Comparison of ENCODE assay signal across 8 cellular contexts in the genomic region with DNA sequence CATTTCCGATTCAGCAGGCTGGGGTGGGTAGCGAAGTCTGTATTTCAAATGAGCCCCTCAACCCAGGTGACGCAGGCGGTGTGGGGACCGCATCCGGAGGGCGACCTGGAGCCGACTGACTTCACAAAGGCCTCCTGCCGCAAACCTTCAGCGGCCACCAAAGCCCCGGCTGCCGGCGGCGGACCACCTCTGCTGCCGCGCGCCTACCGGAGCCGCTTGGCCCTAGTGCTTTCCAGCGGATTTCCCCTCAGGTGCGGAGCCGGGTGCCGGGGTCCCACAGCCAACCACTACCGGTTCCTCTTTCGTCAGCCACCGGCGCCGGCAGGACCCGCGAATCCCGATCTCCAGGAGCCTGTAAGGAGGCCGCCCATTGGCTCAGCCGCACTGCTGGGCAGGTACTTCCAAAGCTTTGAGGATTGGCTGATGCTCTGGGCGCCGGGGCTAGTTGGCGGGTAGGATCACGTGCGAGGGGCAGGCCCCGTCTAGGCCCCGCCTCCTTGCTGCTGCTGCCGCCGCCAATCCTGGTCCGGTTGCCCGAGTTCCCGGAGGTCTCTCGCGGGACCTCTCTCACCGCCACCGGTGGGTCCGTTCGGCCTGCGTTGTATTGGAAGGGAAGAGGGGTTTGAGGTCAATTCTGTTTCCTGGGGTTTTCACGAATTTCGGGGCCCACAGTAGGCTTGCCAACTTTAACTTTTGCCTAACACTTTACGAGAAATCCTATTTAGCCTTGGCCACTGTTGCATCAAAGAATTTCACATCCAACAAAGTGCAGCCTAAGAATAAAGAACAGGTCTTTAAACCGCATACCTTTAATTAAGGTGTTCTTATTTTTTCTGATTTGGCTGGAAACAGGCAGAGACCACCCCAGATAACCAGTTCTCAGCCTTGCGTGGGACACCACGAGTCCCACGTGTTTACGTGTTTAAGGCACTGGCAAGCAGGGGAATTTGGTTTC. TPM values are rescaled to one million over a fixed set of nuclear protein-coding genes. Genes with fewer than 3 reads are reported as not detected.
DNase-seq lines count a peak whose midpoint lies in the region; ATAC-seq, FAIRE-seq and TF ChIP-seq lines count a peak whose summit lies in the region.

TSS of gene GSTO2 (plus strand) at position 494 of the 955 bp plus-strand sequence. CDS start 5,732 bp downstream, outside the sequence.

- H3K27ac ChIP-seq in pancreas (peak within 1 kb of the TSS; percentile 49 to 67 (median 62)), thyroid gland (peak within 1 kb of the TSS; percentile 42 to 64 (median 63))

- ATAC-seq in HG02571 (IDR thresholded peaks at IDR 0.05; ENCODE audit: unreplicated experiment) (peak; percentile 99), Right ventricle myocardium superior (ENCODE audit: poor library complexity) (peak; percentile 99), pancreas (peak; percentile 99 to 100 (median 100))

- H3K4me3 ChIP-seq in GM06990 (replicated peaks; ENCODE audit: low read depth, low read length) (peak within 1 kb of the TSS; percentile 87), pancreas (peak within 1 kb of the TSS; percentile 67 to 86 (median 84)), thyroid gland (replicated peaks in 1 of 3) (peak within 1 kb of the TSS; percentile 43 to 85 (median 71))

- intact Hi-C loops in Right ventricle myocardium superior (cut with DNase I), result no loop called here
- intact Hi-C loops in pancreas (cut with DNase I), result no loop called here
- intact Hi-C loops in thyroid gland (cut with DNase I), result no loop called here

- peak in 1 of 2 donors; percentile 88 for TF ChIP-seq POLR2A in thyroid gland (IDR thresholded peaks at IDR 0.05)

- H3K27me3 ChIP-seq in GM06990 (replicated peaks; ENCODE audit: control insufficient read depth, insufficient read depth, low read length) (no peaks in the 10 kb centered on the region), pancreas (no peaks in the 10 kb centered on the region), thyroid gland (no peaks in the 10 kb centered on the region)

- TF ChIP-seq CTCF in GM06990 (IDR thresholded peaks at IDR 0.05; ENCODE audit: insufficient read depth, low read length, poor library complexity, severe bottlenecking) (no peak), pancreas (IDR thresholded peaks at IDR 0.05) (no peak), thyroid gland (IDR thresholded peaks at IDR 0.05) (no peak)

- DNase-seq in GM06990 (ENCODE audit: extremely low read depth, insufficient read length) (peak; percentile 97), NCI-H1092 treated with DMSO at 0.1 percent for 48 hours (lab: John Stamatoyannopoulos, UW) (peak; percentile 97), SKM-1 (lab: John Stamatoyannopoulos, UW; ENCODE audit: unreplicated experiment) (peak; percentile 95), Right ventricle myocardium superior (peak; percentile 100), pancreas (peak; percentile 94 to 99 (median 98)), thyroid gland (peak; percentile 100)
- peak; percentile 96 for DNase-seq in activated naive CD8-positive, alpha-beta T cell treated with anti-CD3 and anti-CD28 coated beads, Interleukin-2, amount 50 U/mL, for 16 hours (ENCODE audit: low read depth, low spot score)

- peak; percentile 96 for FAIRE-seq in pancreas (lab: Jason Lieb, UNC)

- peaks cover 2% of the 10 kb centered on the region for H3K36me3 ChIP-seq in GM06990 (ENCODE audit: control insufficient read depth, insufficient read depth, low read length)
- peaks cover 0 to 17% (median 6%) of the 10 kb centered on the region in 3 donors for H3K36me3 ChIP-seq in pancreas
- peaks cover 13 to 26% of the 10 kb centered on the region in 2 donors for H3K36me3 ChIP-seq in thyroid gland

- H3K9me3 ChIP-seq in pancreas (no peaks in the 10 kb centered on the region), thyroid gland (no peaks in the 10 kb centered on the region)

- 4 to 11% methylated on average over 60 of the region's 60 CpGs for WGBS in pancreas, 2 donors
- 5 to 10% methylated on average over 18 to 35 of the region's 60 CpGs for WGBS in thyroid gland, 2 donors

- H3K4me1 ChIP-seq in pancreas, result peaks cover 0 to 7% (median 4%) of the 10 kb centered on the region in 3 donors
- peaks cover 10 to 12% of the 10 kb centered on the region in 2 donors for H3K4me1 ChIP-seq in thyroid gland

RNA-seq across cellular contexts. Expression of gene GSTO2, which starts in this region (rescaled TPM):
- total RNA-seq in Right ventricle myocardium superior, result 1.0 TPM
- 10 to 100 TPM; 13.8 to 25.7 (median 17.1) TPM for total RNA-seq in pancreas
- 10 to 100 TPM; 21.9 to 28.1 TPM for polyA plus RNA-seq in pancreas
- 10 to 100 TPM in 3 of 4 donors, 1 to 10 TPM in 1; 7.5 to 16.3 (median 12.8) TPM for total RNA-seq in thyroid gland

Comparison
In these comparisons a context has a peak if more than half of its experiments do, and no peak if none do; other contexts are left out.
1. Peak in every context shown above with its lines: DNase-seq, ATAC-seq, H3K4me3 ChIP-seq and H3K27ac ChIP-seq.